1 cellular context compared by ENCODE assay signal in the genomic region with DNA sequence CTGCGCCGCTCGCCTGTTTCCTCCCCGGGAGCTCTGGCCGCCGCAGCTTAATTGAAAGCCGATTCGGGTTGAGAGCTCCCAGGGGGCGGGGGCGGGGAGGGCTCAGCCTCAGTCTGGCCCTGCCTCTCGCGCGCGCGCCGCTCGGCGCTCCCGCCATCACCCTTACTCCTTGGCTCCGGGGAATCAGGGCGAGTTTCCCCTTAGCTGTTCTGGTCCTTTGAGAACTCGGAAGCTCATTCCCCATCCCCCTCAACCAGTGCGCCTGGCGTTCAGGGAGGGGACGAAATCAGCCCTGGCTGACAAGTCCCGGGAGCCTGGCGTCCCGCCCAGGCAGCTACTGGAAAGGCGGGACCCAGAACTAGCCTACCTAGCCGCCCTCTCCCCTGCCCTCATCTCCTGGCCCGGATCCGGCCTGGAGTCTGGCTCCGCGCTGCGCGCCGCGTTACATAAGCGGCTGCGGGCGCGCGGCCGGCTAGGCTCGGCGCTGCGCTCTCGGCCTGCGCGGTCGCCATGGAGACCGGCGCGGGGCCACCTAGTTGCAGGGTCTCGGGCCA.
A peak's percentile ranks its signal among the peaks of the same experiment; 100 is the strongest.
TF ChIP-seq lines count a peak whose summit lies in the region.

No MANE protein-coding gene starts in this region.

TF ChIP-seq in HepG2, 621 proteins besides CTCF, POLR2A, EP300 and RAD21:
- TF ChIP-seq, protein P1, sequence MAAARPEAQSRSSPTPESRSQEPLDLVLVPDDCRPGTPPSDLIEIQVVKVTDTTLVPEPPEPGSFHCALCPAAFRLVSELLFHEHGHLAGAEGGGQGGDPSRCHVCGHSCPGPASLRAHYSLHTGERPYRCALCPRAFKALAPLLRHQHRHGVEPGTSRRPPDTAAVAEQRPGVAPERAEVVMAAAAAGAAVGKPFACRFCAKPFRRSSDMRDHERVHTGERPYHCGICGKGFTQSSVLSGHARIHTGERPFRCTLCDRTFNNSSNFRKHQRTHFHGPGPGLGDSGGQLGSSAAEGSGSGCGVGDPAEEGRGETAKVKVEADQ (CRISPR knock-in tag; IDR thresholded peaks at IDR 0.05; ENCODE audit: borderline replicate concordance), result no peak
- TF ChIP-seq MIER2 (CRISPR knock-in tag; IDR thresholded peaks at IDR 0.05) (0 out of 2 replicates have a peak, but pooled peaks have one; percentile 52), ARNT (IDR thresholded peaks at IDR 0.05) (no peak), MTF2 (CRISPR knock-in tag; IDR thresholded peaks at IDR 0.05; ENCODE audit: borderline replicate concordance) (peak; percentile 39; the same call in 1 of the 2 replicates), AGO2 (optimal IDR thresholded peaks at IDR 0.05; ENCODE audit: low read depth, low read length) (peak; percentile 28), HNRNPK (IDR thresholded peaks at IDR 0.05; ENCODE audit: low read depth, low read length, poor library complexity, severe bottlenecking) (peak; percentile 36), ZNF670 (CRISPR knock-in tag; IDR thresholded peaks at IDR 0.05; ENCODE audit: borderline replicate concordance) (no peak), ZNF563 (CRISPR knock-in tag; IDR thresholded peaks at IDR 0.05) (0 out of 2 replicates have a peak, but pooled peaks have one; percentile 26)
- TF ChIP-seq, protein P2, sequence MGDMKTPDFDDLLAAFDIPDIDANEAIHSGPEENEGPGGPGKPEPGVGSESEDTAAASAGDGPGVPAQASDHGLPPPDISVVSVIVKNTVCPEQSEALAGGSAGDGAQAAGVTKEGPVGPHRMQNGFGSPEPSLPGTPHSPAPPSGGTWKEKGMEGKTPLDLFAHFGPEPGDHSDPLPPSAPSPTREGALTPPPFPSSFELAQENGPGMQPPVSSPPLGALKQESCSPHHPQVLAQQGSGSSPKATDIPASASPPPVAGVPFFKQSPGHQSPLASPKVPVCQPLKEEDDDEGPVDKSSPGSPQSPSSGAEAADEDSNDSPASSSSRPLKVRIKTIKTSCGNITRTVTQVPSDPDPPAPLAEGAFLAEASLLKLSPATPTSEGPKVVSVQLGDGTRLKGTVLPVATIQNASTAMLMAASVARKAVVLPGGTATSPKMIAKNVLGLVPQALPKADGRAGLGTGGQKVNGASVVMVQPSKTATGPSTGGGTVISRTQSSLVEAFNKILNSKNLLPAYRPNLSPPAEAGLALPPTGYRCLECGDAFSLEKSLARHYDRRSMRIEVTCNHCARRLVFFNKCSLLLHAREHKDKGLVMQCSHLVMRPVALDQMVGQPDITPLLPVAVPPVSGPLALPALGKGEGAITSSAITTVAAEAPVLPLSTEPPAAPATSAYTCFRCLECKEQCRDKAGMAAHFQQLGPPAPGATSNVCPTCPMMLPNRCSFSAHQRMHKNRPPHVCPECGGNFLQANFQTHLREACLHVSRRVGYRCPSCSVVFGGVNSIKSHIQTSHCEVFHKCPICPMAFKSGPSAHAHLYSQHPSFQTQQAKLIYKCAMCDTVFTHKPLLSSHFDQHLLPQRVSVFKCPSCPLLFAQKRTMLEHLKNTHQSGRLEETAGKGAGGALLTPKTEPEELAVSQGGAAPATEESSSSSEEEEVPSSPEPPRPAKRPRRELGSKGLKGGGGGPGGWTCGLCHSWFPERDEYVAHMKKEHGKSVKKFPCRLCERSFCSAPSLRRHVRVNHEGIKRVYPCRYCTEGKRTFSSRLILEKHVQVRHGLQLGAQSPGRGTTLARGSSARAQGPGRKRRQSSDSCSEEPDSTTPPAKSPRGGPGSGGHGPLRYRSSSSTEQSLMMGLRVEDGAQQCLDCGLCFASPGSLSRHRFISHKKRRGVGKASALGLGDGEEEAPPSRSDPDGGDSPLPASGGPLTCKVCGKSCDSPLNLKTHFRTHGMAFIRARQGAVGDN (CRISPR knock-in tag; IDR thresholded peaks at IDR 0.05), result peak; percentile 24; the same call in 1 of the 2 replicates
- TF ChIP-seq, protein P3, sequence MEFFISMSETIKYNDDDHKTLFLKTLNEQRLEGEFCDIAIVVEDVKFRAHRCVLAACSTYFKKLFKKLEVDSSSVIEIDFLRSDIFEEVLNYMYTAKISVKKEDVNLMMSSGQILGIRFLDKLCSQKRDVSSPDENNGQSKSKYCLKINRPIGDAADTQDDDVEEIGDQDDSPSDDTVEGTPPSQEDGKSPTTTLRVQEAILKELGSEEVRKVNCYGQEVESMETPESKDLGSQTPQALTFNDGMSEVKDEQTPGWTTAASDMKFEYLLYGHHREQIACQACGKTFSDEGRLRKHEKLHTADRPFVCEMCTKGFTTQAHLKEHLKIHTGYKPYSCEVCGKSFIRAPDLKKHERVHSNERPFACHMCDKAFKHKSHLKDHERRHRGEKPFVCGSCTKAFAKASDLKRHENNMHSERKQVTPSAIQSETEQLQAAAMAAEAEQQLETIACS (CRISPR knock-in tag; IDR thresholded peaks at IDR 0.05), result peak; percentile 62
- TF ChIP-seq, protein P4, sequence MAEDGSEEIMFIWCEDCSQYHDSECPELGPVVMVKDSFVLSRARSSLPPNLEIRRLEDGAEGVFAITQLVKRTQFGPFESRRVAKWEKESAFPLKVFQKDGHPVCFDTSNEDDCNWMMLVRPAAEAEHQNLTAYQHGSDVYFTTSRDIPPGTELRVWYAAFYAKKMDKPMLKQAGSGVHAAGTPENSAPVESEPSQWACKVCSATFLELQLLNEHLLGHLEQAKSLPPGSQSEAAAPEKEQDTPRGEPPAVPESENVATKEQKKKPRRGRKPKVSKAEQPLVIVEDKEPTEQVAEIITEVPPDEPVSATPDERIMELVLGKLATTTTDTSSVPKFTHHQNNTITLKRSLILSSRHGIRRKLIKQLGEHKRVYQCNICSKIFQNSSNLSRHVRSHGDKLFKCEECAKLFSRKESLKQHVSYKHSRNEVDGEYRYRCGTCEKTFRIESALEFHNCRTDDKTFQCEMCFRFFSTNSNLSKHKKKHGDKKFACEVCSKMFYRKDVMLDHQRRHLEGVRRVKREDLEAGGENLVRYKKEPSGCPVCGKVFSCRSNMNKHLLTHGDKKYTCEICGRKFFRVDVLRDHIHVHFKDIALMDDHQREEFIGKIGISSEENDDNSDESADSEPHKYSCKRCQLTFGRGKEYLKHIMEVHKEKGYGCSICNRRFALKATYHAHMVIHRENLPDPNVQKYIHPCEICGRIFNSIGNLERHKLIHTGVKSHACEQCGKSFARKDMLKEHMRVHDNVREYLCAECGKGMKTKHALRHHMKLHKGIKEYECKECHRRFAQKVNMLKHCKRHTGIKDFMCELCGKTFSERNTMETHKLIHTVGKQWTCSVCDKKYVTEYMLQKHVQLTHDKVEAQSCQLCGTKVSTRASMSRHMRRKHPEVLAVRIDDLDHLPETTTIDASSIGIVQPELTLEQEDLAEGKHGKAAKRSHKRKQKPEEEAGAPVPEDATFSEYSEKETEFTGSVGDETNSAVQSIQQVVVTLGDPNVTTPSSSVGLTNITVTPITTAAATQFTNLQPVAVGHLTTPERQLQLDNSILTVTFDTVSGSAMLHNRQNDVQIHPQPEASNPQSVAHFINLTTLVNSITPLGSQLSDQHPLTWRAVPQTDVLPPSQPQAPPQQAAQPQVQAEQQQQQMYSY (CRISPR knock-in tag; IDR thresholded peaks at IDR 0.05), result peak; percentile 81
- TF ChIP-seq, protein P5, sequence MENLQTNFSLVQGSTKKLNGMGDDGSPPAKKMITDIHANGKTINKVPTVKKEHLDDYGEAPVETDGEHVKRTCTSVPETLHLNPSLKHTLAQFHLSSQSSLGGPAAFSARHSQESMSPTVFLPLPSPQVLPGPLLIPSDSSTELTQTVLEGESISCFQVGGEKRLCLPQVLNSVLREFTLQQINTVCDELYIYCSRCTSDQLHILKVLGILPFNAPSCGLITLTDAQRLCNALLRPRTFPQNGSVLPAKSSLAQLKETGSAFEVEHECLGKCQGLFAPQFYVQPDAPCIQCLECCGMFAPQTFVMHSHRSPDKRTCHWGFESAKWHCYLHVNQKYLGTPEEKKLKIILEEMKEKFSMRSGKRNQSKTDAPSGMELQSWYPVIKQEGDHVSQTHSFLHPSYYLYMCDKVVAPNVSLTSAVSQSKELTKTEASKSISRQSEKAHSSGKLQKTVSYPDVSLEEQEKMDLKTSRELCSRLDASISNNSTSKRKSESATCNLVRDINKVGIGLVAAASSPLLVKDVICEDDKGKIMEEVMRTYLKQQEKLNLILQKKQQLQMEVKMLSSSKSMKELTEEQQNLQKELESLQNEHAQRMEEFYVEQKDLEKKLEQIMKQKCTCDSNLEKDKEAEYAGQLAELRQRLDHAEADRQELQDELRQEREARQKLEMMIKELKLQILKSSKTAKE (CRISPR knock-in tag; IDR thresholded peaks at IDR 0.05; ENCODE audit: borderline replicate concordance), result 0 out of 2 replicates have a peak, but pooled peaks have one; percentile 26
- TF ChIP-seq, protein P6, sequence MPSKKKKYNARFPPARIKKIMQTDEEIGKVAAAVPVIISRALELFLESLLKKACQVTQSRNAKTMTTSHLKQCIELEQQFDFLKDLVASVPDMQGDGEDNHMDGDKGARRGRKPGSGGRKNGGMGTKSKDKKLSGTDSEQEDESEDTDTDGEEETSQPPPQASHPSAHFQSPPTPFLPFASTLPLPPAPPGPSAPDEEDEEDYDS (CRISPR knock-in tag; IDR thresholded peaks at IDR 0.05), result no peak
- TF ChIP-seq, protein P7, sequence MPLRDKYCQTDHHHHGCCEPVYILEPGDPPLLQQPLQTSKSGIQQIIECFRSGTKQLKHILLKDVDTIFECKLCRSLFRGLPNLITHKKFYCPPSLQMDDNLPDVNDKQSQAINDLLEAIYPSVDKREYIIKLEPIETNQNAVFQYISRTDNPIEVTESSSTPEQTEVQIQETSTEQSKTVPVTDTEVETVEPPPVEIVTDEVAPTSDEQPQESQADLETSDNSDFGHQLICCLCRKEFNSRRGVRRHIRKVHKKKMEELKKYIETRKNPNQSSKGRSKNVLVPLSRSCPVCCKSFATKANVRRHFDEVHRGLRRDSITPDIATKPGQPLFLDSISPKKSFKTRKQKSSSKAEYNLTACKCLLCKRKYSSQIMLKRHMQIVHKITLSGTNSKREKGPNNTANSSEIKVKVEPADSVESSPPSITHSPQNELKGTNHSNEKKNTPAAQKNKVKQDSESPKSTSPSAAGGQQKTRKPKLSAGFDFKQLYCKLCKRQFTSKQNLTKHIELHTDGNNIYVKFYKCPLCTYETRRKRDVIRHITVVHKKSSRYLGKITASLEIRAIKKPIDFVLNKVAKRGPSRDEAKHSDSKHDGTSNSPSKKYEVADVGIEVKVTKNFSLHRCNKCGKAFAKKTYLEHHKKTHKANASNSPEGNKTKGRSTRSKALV (CRISPR knock-in tag; IDR thresholded peaks at IDR 0.05), result peak; percentile 87
- TF ChIP-seq, protein P8, sequence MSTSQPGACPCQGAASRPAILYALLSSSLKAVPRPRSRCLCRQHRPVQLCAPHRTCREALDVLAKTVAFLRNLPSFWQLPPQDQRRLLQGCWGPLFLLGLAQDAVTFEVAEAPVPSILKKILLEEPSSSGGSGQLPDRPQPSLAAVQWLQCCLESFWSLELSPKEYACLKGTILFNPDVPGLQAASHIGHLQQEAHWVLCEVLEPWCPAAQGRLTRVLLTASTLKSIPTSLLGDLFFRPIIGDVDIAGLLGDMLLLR (CRISPR knock-in tag; IDR thresholded peaks at IDR 0.05), result 0 out of 2 replicates have a peak, but pooled peaks have one; percentile 28
- TF ChIP-seq, protein P9, sequence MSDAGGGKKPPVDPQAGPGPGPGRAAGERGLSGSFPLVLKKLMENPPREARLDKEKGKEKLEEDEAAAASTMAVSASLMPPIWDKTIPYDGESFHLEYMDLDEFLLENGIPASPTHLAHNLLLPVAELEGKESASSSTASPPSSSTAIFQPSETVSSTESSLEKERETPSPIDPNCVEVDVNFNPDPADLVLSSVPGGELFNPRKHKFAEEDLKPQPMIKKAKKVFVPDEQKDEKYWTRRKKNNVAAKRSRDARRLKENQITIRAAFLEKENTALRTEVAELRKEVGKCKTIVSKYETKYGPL (CRISPR knock-in tag; IDR thresholded peaks at IDR 0.05), result peak; percentile 22; the same call in 1 of the 2 replicates
- TF ChIP-seq, protein P10, sequence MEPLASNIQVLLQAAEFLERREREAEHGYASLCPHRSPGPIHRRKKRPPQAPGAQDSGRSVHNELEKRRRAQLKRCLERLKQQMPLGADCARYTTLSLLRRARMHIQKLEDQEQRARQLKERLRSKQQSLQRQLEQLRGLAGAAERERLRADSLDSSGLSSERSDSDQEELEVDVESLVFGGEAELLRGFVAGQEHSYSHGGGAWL (CRISPR knock-in tag; IDR thresholded peaks at IDR 0.05), result peak; percentile 48; the same call in 1 of the 2 replicates
- TF ChIP-seq, protein P11, sequence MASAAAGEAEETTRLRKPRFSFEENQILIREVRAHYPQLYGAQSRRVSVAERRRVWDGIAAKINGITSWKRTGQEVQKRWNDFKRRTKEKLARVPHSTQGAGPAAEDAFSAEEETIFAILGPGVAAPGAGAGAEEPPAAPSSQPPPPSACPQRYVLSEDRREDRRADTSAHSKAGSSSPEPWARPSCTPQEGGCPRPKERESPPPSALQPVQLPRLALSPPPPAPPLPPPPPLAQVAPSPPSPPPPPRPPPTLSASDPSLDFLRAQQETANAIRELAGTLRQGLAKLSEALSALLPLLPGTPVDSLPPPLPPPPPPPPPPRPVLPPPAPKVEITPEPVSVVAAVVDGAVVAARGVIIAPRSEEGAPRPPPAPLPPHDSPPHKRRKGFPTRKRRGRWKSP (CRISPR knock-in tag; IDR thresholded peaks at IDR 0.05), result peak; percentile 44; the same call in 1 of the 2 replicates
- TF ChIP-seq, protein P12, sequence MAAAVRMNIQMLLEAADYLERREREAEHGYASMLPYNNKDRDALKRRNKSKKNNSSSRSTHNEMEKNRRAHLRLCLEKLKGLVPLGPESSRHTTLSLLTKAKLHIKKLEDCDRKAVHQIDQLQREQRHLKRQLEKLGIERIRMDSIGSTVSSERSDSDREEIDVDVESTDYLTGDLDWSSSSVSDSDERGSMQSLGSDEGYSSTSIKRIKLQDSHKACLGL (CRISPR knock-in tag; IDR thresholded peaks at IDR 0.05), result 0 out of 2 replicates have a peak, but pooled peaks have one; percentile 30
